Comparison of ENCODE assay signal across 19 cellular contexts in genomic region chr17:44311562-44312181, GRCh38. TPM values are rescaled to one million over a fixed set of nuclear protein-coding genes. Genes with fewer than 3 reads are reported as not detected.
DNase-seq lines count a peak whose midpoint lies in the region; TF ChIP-seq lines count a peak whose summit lies in the region.
"Had no signal": no experiment of that assay in that cellular context is flagged by ENCODE, and none has a peak within 500 bp of the region (broad histone marks: within the 10 kb centered on the region; RNA-seq: fewer than 3 reads in every experiment).

No MANE protein-coding gene starts in this region.

- H3K4me2 ChIP-seq in osteoblast (ENCODE audit: insufficient read depth, low read length), result no peak overlapping the region
- H3K4me2 ChIP-seq: A549; BLaER1 treated with 17β-estradiol and CSF1 and Interleukin-3, amounts not matched to agents 10 nM and 100 nM; KMS-11 had no signal

- H3K4me3 ChIP-seq in H7 (ENCODE audit: insufficient read depth, low read depth, low read length), result no peak overlapping the region
- H3K4me3 ChIP-seq in WERI-Rb-1 (ENCODE audit: low read depth, low read length), result no peak overlapping the region
- no peak overlapping the region for H3K4me3 ChIP-seq in osteoblast (ENCODE audit: insufficient read depth, low read length)
- H3K4me3 ChIP-seq in HAP-1, result no peak overlapping the region
- H3K4me3 ChIP-seq: A549; BLaER1 treated with 17β-estradiol and CSF1 and Interleukin-3, amounts not matched to agents 10 nM and 100 nM had no signal

- TF ChIP-seq CTCF in WERI-Rb-1 (IDR thresholded peaks at IDR 0.05; ENCODE audit: low read depth, low read length) (no peak), osteoblast (IDR thresholded peaks at IDR 0.05; ENCODE audit: extremely low read depth, low read depth, low read length) (no peak)

- peak; percentile 60 for DNase-seq in H7
- DNase-seq in WERI-Rb-1, result peak; percentile 25
- DNase-seq in epidermal melanocyte (ENCODE audit: insufficient read length, low spot score), result peak; percentile 4
- DNase-seq in osteoblast (ENCODE audit: insufficient read length, low spot score, missing footprints), result peak; percentile 80
- DNase-seq in Ammon's horn (ENCODE audit: low spot score), result no peak
- no peak for DNase-seq in HAP-1 (ENCODE audit: low spot score in 2 of 2)
- no peak for DNase-seq in stimulated activated naive CD4-positive, alpha-beta T cell (lab: John Stamatoyannopoulos, UW)
- DNase-seq: AML-193; Calu3; CD4-positive, CD25-positive, alpha-beta regulatory T cell; DMS153; DMS79 treated with DMSO at 0.1 percent for 48 hours; EL; HFFc6 had no signal

- no peaks in the 10 kb centered on the region for H3K79me2 ChIP-seq in osteoblast (ENCODE audit: insufficient read depth, low read length)

- in situ Hi-C loops in HAP-1 (cut with MboI; ENCODE audit: low sequenced_read_pairs), result no loop called here

- no peaks in the 10 kb centered on the region for H3K4me1 ChIP-seq in osteoblast (ENCODE audit: insufficient read depth, low read length)
- 0 out of 2 replicates have a peak, but pooled peaks cover 2% of the 10 kb centered on the region for H3K4me1 ChIP-seq in HAP-1

- no peak overlapping the region for H2AFZ ChIP-seq in osteoblast (ENCODE audit: low read length)

- H3K27me3 ChIP-seq in H7 (ENCODE audit: control insufficient read depth, insufficient read depth, low read length) (peaks cover 21% of the 10 kb centered on the region), WERI-Rb-1 (ENCODE audit: insufficient read depth, low read depth, severe bottlenecking) (no peaks in the 10 kb centered on the region), osteoblast (ENCODE audit: insufficient read depth, low read length) (peaks cover 40% of the 10 kb centered on the region), HAP-1 (ENCODE audit: low read depth) (peaks cover 24% of the 10 kb centered on the region)

- H3K9me3 ChIP-seq in WERI-Rb-1 (ENCODE audit: severe bottlenecking) (peaks cover 2% of the 10 kb centered on the region), osteoblast (ENCODE audit: low read depth, low read length) (no peaks in the 10 kb centered on the region), HAP-1 (no peaks in the 10 kb centered on the region)
- H3K9me3 ChIP-seq: A549; BLaER1 treated with 17β-estradiol and CSF1 and Interleukin-3, amounts not matched to agents 10 nM and 100 nM had no signal

- H3K36me3 ChIP-seq in H7 (replicated peaks; ENCODE audit: control insufficient read depth, insufficient read depth, low read length) (no peaks in the 10 kb centered on the region), WERI-Rb-1 (peaks cover 33% of the 10 kb centered on the region), osteoblast (ENCODE audit: insufficient read depth, low read length) (no peaks in the 10 kb centered on the region), HAP-1 (replicated peaks) (no peaks in the 10 kb centered on the region)
- H3K36me3 ChIP-seq: BLaER1 treated with 17β-estradiol and CSF1 and Interleukin-3, amounts not matched to agents 10 nM and 100 nM had no signal

- peaks cover 2% of the 10 kb centered on the region for H4K20me1 ChIP-seq in osteoblast (ENCODE audit: insufficient read depth, low read length)

- H3K27ac ChIP-seq in WERI-Rb-1 (peak overlapping the region; percentile 60), osteoblast (ENCODE audit: low read depth, low read length) (no peak overlapping the region)
- H3K27ac ChIP-seq: A549; BLaER1 treated with 17β-estradiol and CSF1 and Interleukin-3, amounts not matched to agents 10 nM and 100 nM; KMS-11 had no signal

RNA-seq across cellular contexts. Expression of gene RUNDC3A, which starts 3.3 kb away (rescaled TPM):
- total RNA-seq in H7 (2014; rRNA removed; shearing (Covaris generic)), result 5.1 and 5.7 TPM in 2 replicates
- total RNA-seq in osteoblast, result under 0.01 TPM in 1 of 2 replicates, not detected in the other
- total RNA-seq: HepG2 had no signal

RNA-seq across cellular contexts. Expression of gene SLC25A39, which starts 13.0 kb away (rescaled TPM):
- total RNA-seq in H7 (2014; rRNA removed; shearing (Covaris generic)), result 281 and 295 TPM in 2 replicates
- 60.1 and 60.7 TPM in 2 replicates for total RNA-seq in osteoblast

RNA-seq across cellular contexts. Expression of gene GRN, which starts 33.4 kb away (rescaled TPM):
- total RNA-seq in H7 (2014; rRNA removed; shearing (Covaris generic)), result 122 and 161 TPM in 2 replicates
- total RNA-seq in osteoblast, result 382 and 390 TPM in 2 replicates

RNA-seq across cellular contexts. Expression of gene SLC4A1, which starts 43.7 kb away (rescaled TPM):
- total RNA-seq in H7 (2014; rRNA removed; shearing (Covaris generic)), result 0.07 TPM in 2 replicates
- under 0.01 TPM in 1 of 2 replicates, not detected in the other for total RNA-seq in osteoblast
- total RNA-seq: Calu3; CD4-positive, CD25-positive, alpha-beta regulatory T cell; H9; HepG2; HFFc6 had no signal

RNA-seq across cellular contexts. Expression of gene FAM171A2, which starts 52.0 kb away (rescaled TPM):
- total RNA-seq in H7 (2014; rRNA removed; shearing (Covaris generic)), result 23.7 and 24.1 TPM in 2 replicates
- total RNA-seq in osteoblast, result 3.5 and 4.3 TPM in 2 replicates

Comparison
In these comparisons a context has a peak if more than half of its experiments do, and no peak if none do; other contexts are left out.
1. DNase-seq: peak in H7 (single experiment), WERI-Rb-1 (single experiment), epidermal melanocyte (single experiment) and osteoblast (single experiment); none in Ammon's horn (single experiment), HAP-1 (0 of 2) and stimulated activated naive CD4-positive, alpha-beta T cell (0 of 6).